ENCODE assay signal across 18 cellular contexts in the genomic region with DNA sequence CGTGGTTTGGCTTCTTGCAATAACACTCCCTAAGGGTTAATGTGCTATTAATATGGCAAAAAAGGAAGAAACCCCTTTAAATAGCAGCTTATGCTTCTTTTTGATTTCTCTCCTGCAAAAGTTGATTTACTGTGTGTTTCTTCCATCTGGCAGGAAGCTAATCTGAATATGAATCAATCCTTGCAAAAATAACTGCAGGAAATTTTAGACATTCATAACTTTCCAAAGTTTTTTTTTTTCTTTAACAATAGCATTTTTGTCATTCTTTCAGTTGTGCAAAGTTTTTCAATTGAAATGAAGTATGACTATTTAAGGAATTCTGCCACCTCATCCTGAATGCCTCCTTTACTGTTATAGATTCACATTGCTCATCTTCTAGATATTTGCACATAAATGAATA.
DNase-seq lines count a peak whose midpoint lies in the region; TF ChIP-seq lines count a peak whose summit lies in the region.
"Had no signal": no experiment of that assay in that cellular context is flagged by ENCODE, and none has a peak within 500 bp of the region (broad histone marks: within the 10 kb centered on the region; RNA-seq: fewer than 3 reads in every experiment).

No MANE protein-coding gene starts in this region.

- H3K27me3 ChIP-seq in GM23248 (replicated peaks; ENCODE audit: insufficient read depth) (no peaks in the 10 kb centered on the region), adipocyte (replicated peaks; ENCODE audit: control insufficient read depth, insufficient read depth, low read length) (no peaks in the 10 kb centered on the region), mesendoderm (ENCODE audit: insufficient read depth, low read length, poor library complexity) (no peaks in the 10 kb centered on the region)
- H3K27me3 ChIP-seq: ascending aorta, right atrium auricular region, tibial artery had no signal

- no peak for TF ChIP-seq CTCF in fibroblast of pulmonary artery (IDR thresholded peaks at IDR 0.05; ENCODE audit: low read length, missing control alignments)

- 0 out of 2 replicates have a peak, but pooled peaks cover 5% of the 10 kb centered on the region for H3F3A ChIP-seq in GM23248 (ENCODE audit: insufficient read depth)

- no peaks in the 10 kb centered on the region for H3K79me1 ChIP-seq in mesendoderm (ENCODE audit: low read length)

- H3K18ac ChIP-seq in mesendoderm (ENCODE audit: low read length) = no peak overlapping the region

- WGBS in GM23248 (ENCODE audit: low coverage in 1 of 2, low lambda C conversion rate in 2 of 2, missing lambda C conversion rate in 2 of 2), 2 experiments = 0% methylated on average over 1 of the region's 1 CpG
- no CpG with 5 or more reads among the region's 1 CpG for WGBS in mesendoderm (ENCODE audit: extremely low coverage, insufficient coverage, low lambda C conversion rate)

- no peak overlapping the region for H3K56ac ChIP-seq in mesendoderm (ENCODE audit: low read length)

- H3K9me2 ChIP-seq in GM23248 (ENCODE audit: insufficient read depth) = no peaks in the 10 kb centered on the region

- H3K9ac ChIP-seq in GM23248 (no peak overlapping the region), adipocyte (ENCODE audit: low read length) (peak overlapping the region; percentile 66), mesendoderm (ENCODE audit: low read length) (no peak overlapping the region)

- no peak overlapping the region for H2AK5ac ChIP-seq in mesendoderm (ENCODE audit: low read length)

- H3K79me2 ChIP-seq in GM23248 (ENCODE audit: insufficient read depth) (no peaks in the 10 kb centered on the region), mesendoderm (ENCODE audit: control insufficient read depth, insufficient read depth, low read length) (no peaks in the 10 kb centered on the region)

- H3K36me3 ChIP-seq in GM23248 (ENCODE audit: low read depth) (no peaks in the 10 kb centered on the region), adipocyte (ENCODE audit: control insufficient read depth, insufficient read depth, low read length, severe bottlenecking) (no peaks in the 10 kb centered on the region), mesendoderm (ENCODE audit: control insufficient read depth, insufficient read depth, low read length) (no peaks in the 10 kb centered on the region)
- H3K36me3 ChIP-seq: ascending aorta, right atrium auricular region, tibial artery had no signal

- no peak overlapping the region for H3K4me3 ChIP-seq in GM23248
- no peak overlapping the region for H3K4me3 ChIP-seq in adipocyte (ENCODE audit: low read length)
- no peak overlapping the region for H3K4me3 ChIP-seq in fibroblast of pulmonary artery (replicated peaks; ENCODE audit: low read depth, low read length)
- H3K4me3 ChIP-seq in mesendoderm (ENCODE audit: low read length) = no peak overlapping the region
- H3K4me3 ChIP-seq: ascending aorta, right atrium auricular region, tibial artery had no signal

- H3K4me1 ChIP-seq in GM23248 (ENCODE audit: insufficient read depth) (no peaks in the 10 kb centered on the region), adipocyte (ENCODE audit: control insufficient read depth, insufficient read depth, low read length) (peaks cover 14% of the 10 kb centered on the region), mesendoderm (ENCODE audit: control insufficient read depth, low read depth, low read length) (no peaks in the 10 kb centered on the region)
- H3K4me1 ChIP-seq: ascending aorta, right atrium auricular region had no signal

- no peak overlapping the region for H2AFZ ChIP-seq in GM23248

- H4K5ac ChIP-seq in mesendoderm (ENCODE audit: low read length) = no peak overlapping the region

- no peak overlapping the region for H2BK5ac ChIP-seq in mesendoderm (ENCODE audit: low read length)

- DNase-seq in GM23248 (peak; percentile 60), adipocyte (ENCODE audit: low read depth) (peak; percentile 47), fibroblast of pulmonary artery (ENCODE audit: low read depth) (peak; percentile 73), stromal cell of bone marrow (ENCODE audit: low read depth) (peak; percentile 15), mesendoderm (no peak), COR-L47 (lab: John Stamatoyannopoulos, UW) (no peak), medulla oblongata (ENCODE audit: extremely low spot score) (no peak)
- DNase-seq: activated CD4-positive, alpha-beta memory T cell treated with anti-CD3 and anti-CD28 coated beads, Interleukin-2, amount 10 ng/mL, durations not matched to agents 7 days and 5 days; CD8-positive, alpha-beta T cell; effector CD8-positive, alpha-beta T cell; GDM1; glutamatergic neuron; left cardiac atrium; NCI-H1105; NCI-H2227 treated with DMSO at 0.1 percent for 48 hours; tibial artery had no signal

- H2BK15ac ChIP-seq in mesendoderm (replicated peaks; ENCODE audit: low read depth) = no peak overlapping the region

- H4K8ac ChIP-seq in mesendoderm (ENCODE audit: low read depth, low read length) = no peak overlapping the region

- H3K4me2 ChIP-seq in GM23248 (ENCODE audit: unreplicated experiment) = peak overlapping the region; percentile 28
- no peak overlapping the region for H3K4me2 ChIP-seq in mesendoderm (ENCODE audit: low read length)

- no peak overlapping the region for H2BK120ac ChIP-seq in mesendoderm (ENCODE audit: low read depth, low read length)

- H3K23ac ChIP-seq in mesendoderm (ENCODE audit: low read length) = no peak overlapping the region

- no peaks in the 10 kb centered on the region for H4K20me1 ChIP-seq in GM23248 (ENCODE audit: insufficient read depth)

- H3K9me3 ChIP-seq in GM23248 (ENCODE audit: low read depth) = no peaks in the 10 kb centered on the region
- no peaks in the 10 kb centered on the region for H3K9me3 ChIP-seq in adipocyte (ENCODE audit: control insufficient read depth, low read length)
- H3K9me3 ChIP-seq: ascending aorta, right atrium auricular region, tibial artery had no signal

- peak overlapping the region; percentile 45; the same call in 1 of the 2 replicates for H3K27ac ChIP-seq in GM23248
- no peak overlapping the region for H3K27ac ChIP-seq in mesendoderm (ENCODE audit: low read depth, low read length)
- H3K27ac ChIP-seq: right atrium auricular region, tibial artery had no signal

- H3K4ac ChIP-seq in mesendoderm (ENCODE audit: low read depth, low read length) = no peak overlapping the region

- in situ Hi-C loops in GM23248 (cut with MboI) = loop anchor here (25.0 kb wide), 1 partner anchor 268 kb away; no protein-coding TSS in a partner anchor

Comparison
In these comparisons a context has a peak if more than half of its experiments do, and no peak if none do; other contexts are left out.
1. DNase-seq: peak in GM23248 (single experiment), adipocyte (single experiment), fibroblast of pulmonary artery (single experiment) and stromal cell of bone marrow (single experiment); none in mesendoderm (single experiment), COR-L47 (single experiment) and medulla oblongata (single experiment).